ENCODE assay signal across 1 cellular context in genomic region chr14:73049428-73049827, GRCh38.
TF ChIP-seq lines count a peak whose summit lies in the region.

No MANE protein-coding gene starts in this region.

TF ChIP-seq in GM23338, 12 proteins besides CTCF, POLR2A, EP300 and RAD21 (continued from another document):
- TF ChIP-seq REST (IDR thresholded peaks at IDR 0.05; ENCODE audit: unreplicated experiment), result no peak
- TF ChIP-seq ZNF462 (CRISPR knock-in tag; IDR thresholded peaks at IDR 0.05), result no peak
- no peak for TF ChIP-seq JUNB (IDR thresholded peaks at IDR 0.05; ENCODE audit: unreplicated experiment)
